19 cellular contexts compared by ENCODE assay signal in the genomic region with DNA sequence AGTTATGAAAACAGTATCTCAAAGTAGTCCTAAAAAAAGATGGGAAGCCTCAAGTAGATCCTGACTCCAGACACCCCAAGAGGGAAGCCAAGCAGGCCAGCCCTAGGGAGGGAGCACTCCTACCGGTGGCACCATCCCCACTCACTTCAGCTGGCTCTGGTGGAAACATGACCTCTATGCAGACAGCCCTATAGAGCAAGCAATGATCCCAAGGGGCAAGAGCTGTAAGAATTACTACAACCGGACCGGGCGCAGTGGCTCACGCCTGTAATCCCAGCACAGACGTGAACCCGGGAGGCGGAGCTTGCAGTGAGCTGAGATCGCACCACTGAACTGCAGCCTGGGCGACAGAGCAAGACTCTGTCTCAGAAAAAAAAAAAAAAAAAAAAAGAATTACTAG. TPM values are rescaled to one million over a fixed set of nuclear protein-coding genes. Genes with fewer than 3 reads are reported as not detected.
"Had no signal": no experiment of that assay in that cellular context is flagged by ENCODE, and none has a peak within 500 bp of the region (broad histone marks: within the 10 kb centered on the region; RNA-seq: fewer than 3 reads in every experiment).

No MANE protein-coding gene starts in this region.

- H3K36me3 ChIP-seq: breast epithelium, neutrophil, uterus had no signal

- H3K9me3 ChIP-seq: breast epithelium, esophagus squamous epithelium, neutrophil, tibial artery, uterus had no signal

- H3K4me3 ChIP-seq: breast epithelium, coronary artery, esophagus squamous epithelium, tibial artery, uterus had no signal

- H3K9ac ChIP-seq: parathyroid adenoma had no signal

- FAIRE-seq: astrocyte had no signal

- H3K27me3 Mint-ChIP-seq: activated B cell treated with CpG ODN at 0.5 μM for 24 hours; naive thymus-derived CD4-positive, alpha-beta T cell; stimulated activated naive B cell treated with anti-CD40 and anti-IgM and Interleukin-4, amounts not matched to agents 10 μg/mL and 1 μg/mL and 100 μg/mL, for 72 hours had no signal

- H3K4me1 ChIP-seq: breast epithelium, parathyroid adenoma, uterus had no signal

- H3K27me3 ChIP-seq: breast epithelium, esophagus squamous epithelium, neutrophil, tibial artery, uterus had no signal

- DNase-seq: activated B cell treated with CpG ODN at 0.5 μM for 24 hours; activated CD4-positive, alpha-beta T cell treated with anti-CD3 and anti-CD28 coated beads for 48 hours; activated CD8-positive, alpha-beta T cell treated with anti-CD3 and anti-CD28 coated beads, Interleukin-2, amount 10 ng/mL, durations not matched to agents 7 days and 5 days; activated effector memory CD4-positive, alpha-beta T cell treated with Interleukin-2 at 50 U/mL for 16 hours; activated naive CD4-positive, alpha-beta T cell treated with anti-CD3 and anti-CD28 coated beads, Interleukin-2, amount 50 U/mL, for 16 hours; activated T-cell treated with anti-CD3 and anti-CD28 coated beads, Interleukin-2, amount 50 U/mL, for 48 hours; esophagus squamous epithelium; foreskin fibroblast; mesendoderm; naive thymus-derived CD4-positive, alpha-beta T cell; stimulated activated naive B cell treated with anti-CD40 and anti-IgM and Interleukin-4, amounts not matched to agents 10 μg/mL and 1 μg/mL and 100 μg/mL, for 72 hours; tibial artery; uterus had no signal

- H2AFZ ChIP-seq: parathyroid adenoma had no signal

- H3K27ac Mint-ChIP-seq: activated B cell treated with CpG ODN at 0.5 μM for 24 hours; activated CD8-positive, alpha-beta T cell treated with anti-CD3 and anti-CD28 coated beads, Interleukin-2, amount 10 ng/mL, durations not matched to agents 7 days and 5 days; stimulated activated naive B cell treated with anti-CD40 and anti-IgM and Interleukin-4, amounts not matched to agents 10 μg/mL and 1 μg/mL and 100 μg/mL, for 72 hours; T-helper 2 cell treated with Interferon-gamma antibody and Interleukin-4, amounts not matched to agents 5 μg/mL and 100 μg/mL, for 36 hours had no signal

- H3K27ac ChIP-seq: breast epithelium, coronary artery, esophagus squamous epithelium, neutrophil, parathyroid adenoma, tibial artery, uterus had no signal

- H3K9me3 Mint-ChIP-seq: activated B cell treated with CpG ODN at 0.5 μM for 24 hours; naive thymus-derived CD4-positive, alpha-beta T cell; stimulated activated naive B cell treated with anti-CD40 and anti-IgM and Interleukin-4, amounts not matched to agents 10 μg/mL and 1 μg/mL and 100 μg/mL, for 72 hours; T-helper 2 cell treated with Interferon-gamma antibody and Interleukin-4, amounts not matched to agents 5 μg/mL and 100 μg/mL, for 36 hours had no signal

- H3K4me3 Mint-ChIP-seq: activated B cell treated with CpG ODN at 0.5 μM for 24 hours; activated CD8-positive, alpha-beta T cell treated with anti-CD3 and anti-CD28 coated beads, Interleukin-2, amount 10 ng/mL, durations not matched to agents 7 days and 5 days; stimulated activated naive B cell treated with anti-CD40 and anti-IgM and Interleukin-4, amounts not matched to agents 10 μg/mL and 1 μg/mL and 100 μg/mL, for 72 hours; T-helper 2 cell treated with Interferon-gamma antibody and Interleukin-4, amounts not matched to agents 5 μg/mL and 100 μg/mL, for 36 hours had no signal

RNA-seq across cellular contexts. Expression of a gene that starts 57.2 kb away (rescaled TPM):
- polyA plus RNA-seq: naive thymus-derived CD4-positive, alpha-beta T cell had no signal
